Comparison of ENCODE assay signal across 1 cellular context in the genomic region with DNA sequence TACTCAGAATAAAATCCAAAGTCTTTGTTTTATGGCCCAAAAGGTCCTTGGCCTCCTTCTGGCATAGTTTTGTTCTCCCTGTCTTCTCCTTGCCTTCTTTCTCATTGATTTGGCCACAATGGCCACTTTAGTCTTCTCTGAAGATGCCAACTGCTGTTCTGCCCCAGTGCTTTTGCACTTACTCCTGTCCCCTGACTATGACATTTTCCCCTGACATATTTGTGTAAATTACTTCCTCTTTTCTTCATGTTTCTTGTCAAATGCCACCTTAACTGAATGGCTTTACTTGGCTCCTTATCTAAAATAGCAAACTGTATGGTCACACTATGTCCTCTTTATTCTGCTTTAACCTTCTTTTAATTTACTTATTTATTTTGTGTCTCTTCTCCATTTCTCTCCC.
TF ChIP-seq lines count a peak whose summit lies in the region.

No MANE protein-coding gene starts in this region.

TF ChIP-seq in GM23338, 12 proteins besides CTCF, POLR2A, EP300 and RAD21 (continued from another document):
- TF ChIP-seq, protein P1, sequence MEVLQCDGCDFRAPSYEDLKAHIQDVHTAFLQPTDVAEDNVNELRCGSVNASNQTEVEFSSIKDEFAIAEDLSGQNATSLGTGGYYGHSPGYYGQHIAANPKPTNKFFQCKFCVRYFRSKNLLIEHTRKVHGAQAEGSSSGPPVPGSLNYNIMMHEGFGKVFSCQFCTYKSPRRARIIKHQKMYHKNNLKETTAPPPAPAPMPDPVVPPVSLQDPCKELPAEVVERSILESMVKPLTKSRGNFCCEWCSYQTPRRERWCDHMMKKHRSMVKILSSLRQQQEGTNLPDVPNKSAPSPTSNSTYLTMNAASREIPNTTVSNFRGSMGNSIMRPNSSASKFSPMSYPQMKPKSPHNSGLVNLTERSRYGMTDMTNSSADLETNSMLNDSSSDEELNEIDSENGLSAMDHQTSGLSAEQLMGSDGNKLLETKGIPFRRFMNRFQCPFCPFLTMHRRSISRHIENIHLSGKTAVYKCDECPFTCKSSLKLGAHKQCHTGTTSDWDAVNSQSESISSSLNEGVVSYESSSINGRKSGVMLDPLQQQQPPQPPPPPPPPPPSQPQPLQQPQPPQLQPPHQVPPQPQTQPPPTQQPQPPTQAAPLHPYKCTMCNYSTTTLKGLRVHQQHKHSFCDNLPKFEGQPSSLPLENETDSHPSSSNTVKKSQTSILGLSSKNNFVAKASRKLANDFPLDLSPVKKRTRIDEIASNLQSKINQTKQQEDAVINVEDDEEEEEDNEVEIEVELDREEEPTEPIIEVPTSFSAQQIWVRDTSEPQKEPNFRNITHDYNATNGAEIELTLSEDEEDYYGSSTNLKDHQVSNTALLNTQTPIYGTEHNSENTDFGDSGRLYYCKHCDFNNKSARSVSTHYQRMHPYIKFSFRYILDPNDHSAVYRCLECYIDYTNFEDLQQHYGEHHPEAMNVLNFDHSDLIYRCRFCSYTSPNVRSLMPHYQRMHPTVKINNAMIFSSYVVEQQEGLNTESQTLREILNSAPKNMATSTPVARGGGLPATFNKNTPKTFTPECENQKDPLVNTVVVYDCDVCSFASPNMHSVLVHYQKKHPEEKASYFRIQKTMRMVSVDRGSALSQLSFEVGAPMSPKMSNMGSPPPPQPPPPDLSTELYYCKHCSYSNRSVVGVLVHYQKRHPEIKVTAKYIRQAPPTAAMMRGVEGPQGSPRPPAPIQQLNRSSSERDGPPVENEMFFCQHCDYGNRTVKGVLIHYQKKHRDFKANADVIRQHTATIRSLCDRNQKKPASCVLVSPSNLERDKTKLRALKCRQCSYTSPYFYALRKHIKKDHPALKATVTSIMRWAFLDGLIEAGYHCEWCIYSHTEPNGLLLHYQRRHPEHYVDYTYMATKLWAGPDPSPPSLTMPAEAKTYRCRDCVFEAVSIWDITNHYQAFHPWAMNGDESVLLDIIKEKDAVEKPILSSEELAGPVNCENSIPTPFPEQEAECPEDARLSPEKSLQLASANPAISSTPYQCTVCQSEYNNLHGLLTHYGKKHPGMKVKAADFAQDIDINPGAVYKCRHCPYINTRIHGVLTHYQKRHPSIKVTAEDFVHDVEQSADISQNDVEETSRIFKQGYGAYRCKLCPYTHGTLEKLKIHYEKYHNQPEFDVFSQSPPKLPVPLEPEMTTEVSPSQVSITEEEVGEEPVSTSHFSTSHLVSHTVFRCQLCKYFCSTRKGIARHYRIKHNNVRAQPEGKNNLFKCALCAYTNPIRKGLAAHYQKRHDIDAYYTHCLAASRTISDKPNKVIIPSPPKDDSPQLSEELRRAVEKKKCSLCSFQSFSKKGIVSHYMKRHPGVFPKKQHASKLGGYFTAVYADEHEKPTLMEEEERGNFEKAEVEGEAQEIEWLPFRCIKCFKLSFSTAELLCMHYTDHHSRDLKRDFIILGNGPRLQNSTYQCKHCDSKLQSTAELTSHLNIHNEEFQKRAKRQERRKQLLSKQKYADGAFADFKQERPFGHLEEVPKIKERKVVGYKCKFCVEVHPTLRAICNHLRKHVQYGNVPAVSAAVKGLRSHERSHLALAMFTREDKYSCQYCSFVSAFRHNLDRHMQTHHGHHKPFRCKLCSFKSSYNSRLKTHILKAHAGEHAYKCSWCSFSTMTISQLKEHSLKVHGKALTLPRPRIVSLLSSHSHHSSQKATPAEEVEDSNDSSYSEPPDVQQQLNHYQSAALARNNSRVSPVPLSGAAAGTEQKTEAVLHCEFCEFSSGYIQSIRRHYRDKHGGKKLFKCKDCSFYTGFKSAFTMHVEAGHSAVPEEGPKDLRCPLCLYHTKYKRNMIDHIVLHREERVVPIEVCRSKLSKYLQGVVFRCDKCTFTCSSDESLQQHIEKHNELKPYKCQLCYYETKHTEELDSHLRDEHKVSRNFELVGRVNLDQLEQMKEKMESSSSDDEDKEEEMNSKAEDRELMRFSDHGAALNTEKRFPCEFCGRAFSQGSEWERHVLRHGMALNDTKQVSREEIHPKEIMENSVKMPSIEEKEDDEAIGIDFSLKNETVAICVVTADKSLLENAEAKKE (CRISPR knock-in tag; IDR thresholded peaks at IDR 0.05): no peak
- TF ChIP-seq ZNF114 (CRISPR knock-in tag; IDR thresholded peaks at IDR 0.05) (no peak), EZH2phosphoT487 (IDR thresholded peaks at IDR 0.05; ENCODE audit: unreplicated experiment) (no peak), JUNB (IDR thresholded peaks at IDR 0.05; ENCODE audit: unreplicated experiment) (no peak), EZH2 (IDR thresholded peaks at IDR 0.05; ENCODE audit: low read depth, unreplicated experiment) (no peak), POLR2AphosphoS5 (IDR thresholded peaks at IDR 0.05; ENCODE audit: low read depth) (no peak), NANOG (IDR thresholded peaks at IDR 0.05; ENCODE audit: borderline replicate concordance) (no peak), ZNF331 (CRISPR knock-in tag; IDR thresholded peaks at IDR 0.05; ENCODE audit: low read depth) (no peak), REST (IDR thresholded peaks at IDR 0.05; ENCODE audit: unreplicated experiment) (no peak)
